19 cellular contexts compared by ENCODE assay signal in genomic region chr2:226508683-226509082, GRCh38.
"Had no signal": no experiment of that assay in that cellular context is flagged by ENCODE, and none has a peak within 500 bp of the region (broad histone marks: within the 10 kb centered on the region; RNA-seq: fewer than 3 reads in every experiment).

No MANE protein-coding gene starts in this region.

- H2AFZ ChIP-seq: parathyroid adenoma had no signal

- H3K27ac ChIP-seq: gastrocnemius medialis, lower lobe of right lung, parathyroid adenoma, spleen had no signal

- H3K27me3 ChIP-seq: gastrocnemius medialis had no signal

- H3K27ac Mint-ChIP-seq: activated CD8-positive, alpha-beta memory T cell treated with anti-CD3 and anti-CD28 coated beads, Interleukin-2, amount 10 ng/mL, durations not matched to agents 7 days and 5 days; activated naive CD4-positive, alpha-beta T cell treated with anti-CD3 and anti-CD28 coated beads, Interleukin-2, amount 50 U/mL, for 24 hours; activated T-cell treated with anti-CD3 and anti-CD28 coated beads, Interleukin-2, amount 50 U/mL, for 24 hours; stimulated activated naive B cell treated with anti-CD40 and anti-IgM and Interleukin-4, amounts not matched to agents 10 μg/mL and 1 μg/mL and 100 μg/mL, for 72 hours had no signal

- H3K4me3 Mint-ChIP-seq: activated CD8-positive, alpha-beta memory T cell treated with anti-CD3 and anti-CD28 coated beads, Interleukin-2, amount 10 ng/mL, durations not matched to agents 7 days and 5 days; activated naive CD4-positive, alpha-beta T cell treated with anti-CD3 and anti-CD28 coated beads, Interleukin-2, amount 50 U/mL, for 24 hours; activated T-cell treated with anti-CD3 and anti-CD28 coated beads, Interleukin-2, amount 50 U/mL, for 24 hours; stimulated activated naive B cell treated with anti-CD40 and anti-IgM and Interleukin-4, amounts not matched to agents 10 μg/mL and 1 μg/mL and 100 μg/mL, for 72 hours had no signal

- H3K9ac ChIP-seq: parathyroid adenoma had no signal

- H3K79me2 ChIP-seq: parathyroid adenoma had no signal

- H3K4me3 ChIP-seq: gastrocnemius medialis, lower lobe of right lung, spleen had no signal

- H3K4me1 Mint-ChIP-seq: activated CD8-positive, alpha-beta memory T cell treated with anti-CD3 and anti-CD28 coated beads, Interleukin-2, amount 10 ng/mL, durations not matched to agents 7 days and 5 days; activated naive CD4-positive, alpha-beta T cell treated with anti-CD3 and anti-CD28 coated beads, Interleukin-2, amount 50 U/mL, for 24 hours; stimulated activated naive B cell treated with anti-CD40 and anti-IgM and Interleukin-4, amounts not matched to agents 10 μg/mL and 1 μg/mL and 100 μg/mL, for 72 hours had no signal

- H3K36me3 Mint-ChIP-seq: activated CD8-positive, alpha-beta memory T cell treated with anti-CD3 and anti-CD28 coated beads, Interleukin-2, amount 10 ng/mL, durations not matched to agents 7 days and 5 days; activated naive CD4-positive, alpha-beta T cell treated with anti-CD3 and anti-CD28 coated beads, Interleukin-2, amount 50 U/mL, for 24 hours; stimulated activated naive B cell treated with anti-CD40 and anti-IgM and Interleukin-4, amounts not matched to agents 10 μg/mL and 1 μg/mL and 100 μg/mL, for 72 hours had no signal

- H3K9me3 ChIP-seq: gastrocnemius medialis, lower lobe of right lung had no signal

- H3K36me3 ChIP-seq: gastrocnemius medialis, lower lobe of right lung, spleen had no signal

- ATAC-seq: activated CD8-positive, alpha-beta memory T cell treated with anti-CD3 and anti-CD28 coated beads, Interleukin-2, amount 10 ng/mL, durations not matched to agents 7 days and 5 days; gastrocnemius medialis; lower lobe of right lung; stimulated activated naive B cell treated with anti-CD40 and anti-IgM and Interleukin-4, amounts not matched to agents 10 μg/mL and 1 μg/mL and 100 μg/mL, for 72 hours had no signal

- DNase-seq: activated CD4-positive, alpha-beta T cell treated with anti-CD3 and anti-CD28 coated beads for 1 hour; activated CD4-positive, alpha-beta T cell treated with anti-CD3 and anti-CD28 coated beads, Interleukin-2, amount 50 U/mL, for 48 hours; activated CD8-positive, alpha-beta memory T cell treated with anti-CD3 and anti-CD28 coated beads, Interleukin-2, amount 10 ng/mL, durations not matched to agents 7 days and 5 days; activated effector memory CD4-positive, alpha-beta T cell treated with Interleukin-2 at 50 U/mL for 16 hours; activated T-cell treated with anti-CD3 and anti-CD28 coated beads, Interleukin-2, amount 50 U/mL, for 24 hours; amniotic stem cell; cortex of kidney; erythroblast; gastrocnemius medialis; lower lobe of right lung; midbrain; retina; spleen; stimulated activated CD4-positive, alpha-beta T cell treated with anti-CD3 and anti-CD28 coated beads, Interleukin-1b, Interleukin-23, amount 100 ng/mL, for 48 hours; stimulated activated naive B cell treated with anti-CD40 and anti-IgM and Interleukin-4, amounts not matched to agents 10 μg/mL and 1 μg/mL and 100 μg/mL, for 72 hours; substantia nigra; T-helper 9 cell had no signal

- H3K9me3 Mint-ChIP-seq: activated naive CD4-positive, alpha-beta T cell treated with anti-CD3 and anti-CD28 coated beads, Interleukin-2, amount 50 U/mL, for 24 hours; stimulated activated naive B cell treated with anti-CD40 and anti-IgM and Interleukin-4, amounts not matched to agents 10 μg/mL and 1 μg/mL and 100 μg/mL, for 72 hours had no signal

- H3K4me1 ChIP-seq: gastrocnemius medialis, lower lobe of right lung, parathyroid adenoma, spleen had no signal
